ENCODE assay signal across 20 cellular contexts in genomic region chr2:71952572-71953188, GRCh38.
A peak's percentile ranks its signal among the peaks of the same experiment; 100 is the strongest.
DNase-seq lines count a peak whose midpoint lies in the region; ATAC-seq and TF ChIP-seq lines count a peak whose summit lies in the region.
"Had no signal": no experiment of that assay in that cellular context is flagged by ENCODE, and none has a peak within 500 bp of the region (broad histone marks: within the 10 kb centered on the region; RNA-seq: fewer than 3 reads in every experiment).

No MANE protein-coding gene starts in this region.

- peaks cover 3% of the 10 kb centered on the region for H3K9me3 ChIP-seq in RWPE2 (ENCODE audit: severe bottlenecking)

- intact Hi-C loops in head of caudate nucleus (cut with DNase I), result no loop called here

- no peaks in the 10 kb centered on the region for H3K36me3 ChIP-seq in RWPE2 (ENCODE audit: low read depth)
- H3K36me3 ChIP-seq: stomach had no signal

- H3K4me1 ChIP-seq in RWPE2 (ENCODE audit: insufficient read depth, poor library complexity, severe bottlenecking) (peaks cover 23% of the 10 kb centered on the region), foreskin keratinocyte (no peaks in the 10 kb centered on the region)
- H3K4me1 ChIP-seq: stomach had no signal

- ATAC-seq in RWPE2 (ENCODE audit: low read depth), result peak; percentile 68
- peak; percentile 42 for ATAC-seq in foreskin keratinocyte
- ATAC-seq in activated naive CD8-positive, alpha-beta T cell treated with anti-CD3 and anti-CD28 coated beads, Interleukin-2, amount 50 U/mL, for 24 hours, result no peak
- ATAC-seq: effector memory CD8-positive, alpha-beta T cell; sciatic nerve had no signal

- DNase-seq in GM10266 (ENCODE audit: extremely low spot score) (peak; percentile 2), RWPE2 (ENCODE audit: low spot score) (no peak), foreskin keratinocyte (peak; percentile 41 to 74), head of caudate nucleus (no peak), AG08396 (ENCODE audit: low spot score) (no peak)
- DNase-seq in activated naive CD8-positive, alpha-beta T cell treated with anti-CD3 and anti-CD28 coated beads, Interleukin-2, amount 50 U/mL, for 24 hours, result no peak
- DNase-seq: aorta; Calu3; effector memory CD8-positive, alpha-beta T cell; GF-D8; Karpas-422; NCI-H1105; NCI-H69; stimulated activated CD4-positive, alpha-beta T cell treated with anti-CD3 and anti-CD28 coated beads, Interleukin-2, amount 100 ng/mL, for 24 hours; stomach; T-helper 9 cell had no signal

- H3K27me3 ChIP-seq in RWPE2 (ENCODE audit: insufficient read depth, poor library complexity, severe bottlenecking) (no peaks in the 10 kb centered on the region), foreskin keratinocyte (no peaks in the 10 kb centered on the region)
- H3K27me3 ChIP-seq: stomach had no signal

- H3K27ac ChIP-seq in RWPE2 (ENCODE audit: poor library complexity, severe bottlenecking) (no peak overlapping the region), foreskin keratinocyte (no peak overlapping the region), skin epidermis (peak overlapping the region in 14 of 21 experiments; percentile 13 to 73 (median 46))
- H3K27ac ChIP-seq: stomach had no signal

- no peak overlapping the region for H3K27ac Mint-ChIP-seq in activated naive CD8-positive, alpha-beta T cell treated with anti-CD3 and anti-CD28 coated beads, Interleukin-2, amount 50 U/mL, for 24 hours
- H3K27ac Mint-ChIP-seq: activated T-helper 2 cell treated with anti-CD3 and anti-CD28 coated beads, Interferon-gamma antibody, Interleukin-2, Interleukin-4, amounts not matched to agents 10 μg/mL and 5 μg/mL and 100 μg/mL, durations not matched to agents 14 hours and 24 hours and 36 hours; B cell; effector memory CD8-positive, alpha-beta T cell had no signal

- no peak overlapping the region for H3K4me3 ChIP-seq in RWPE2 (ENCODE audit: severe bottlenecking)
- H3K4me3 ChIP-seq in skin epidermis, result no peak overlapping the region
- H3K4me3 ChIP-seq: stomach had no signal

- no peak overlapping the region for H3K4me3 Mint-ChIP-seq in activated naive CD8-positive, alpha-beta T cell treated with anti-CD3 and anti-CD28 coated beads, Interleukin-2, amount 50 U/mL, for 24 hours
- H3K4me3 Mint-ChIP-seq: B cell; effector memory CD8-positive, alpha-beta T cell had no signal

- H3K4me1 Mint-ChIP-seq in activated naive CD8-positive, alpha-beta T cell treated with anti-CD3 and anti-CD28 coated beads, Interleukin-2, amount 50 U/mL, for 24 hours, result no peaks in the 10 kb centered on the region
- H3K4me1 Mint-ChIP-seq: B cell had no signal

- H3K27me3 Mint-ChIP-seq in activated naive CD8-positive, alpha-beta T cell treated with anti-CD3 and anti-CD28 coated beads, Interleukin-2, amount 50 U/mL, for 24 hours, result peaks cover 2% of the 10 kb centered on the region
- H3K27me3 Mint-ChIP-seq: B cell had no signal

- TF ChIP-seq CTCF in GM10266 (IDR thresholded peaks at IDR 0.05; ENCODE audit: control insufficient read depth, insufficient read depth, low read depth, missing control alignments) (no peak), RWPE2 (IDR thresholded peaks at IDR 0.05; ENCODE audit: poor library complexity, severe bottlenecking) (no peak), foreskin keratinocyte (conservative IDR thresholded peaks at IDR 0.05) (no peak)

- H3K9me3 Mint-ChIP-seq in activated naive CD8-positive, alpha-beta T cell treated with anti-CD3 and anti-CD28 coated beads, Interleukin-2, amount 50 U/mL, for 24 hours, result peaks cover 5% of the 10 kb centered on the region

- H3K36me3 Mint-ChIP-seq in activated naive CD8-positive, alpha-beta T cell treated with anti-CD3 and anti-CD28 coated beads, Interleukin-2, amount 50 U/mL, for 24 hours (ENCODE audit: low read depth), result no peaks in the 10 kb centered on the region

Comparison
In these comparisons a context has a peak if more than half of its experiments do, and no peak if none do; other contexts are left out.
1. DNase-seq: peak in GM10266 (single experiment) and foreskin keratinocyte (2 of 2); none in RWPE2 (single experiment), head of caudate nucleus (0 of 42), AG08396 (single experiment) and activated naive CD8-positive, alpha-beta T cell treated with anti-CD3 and anti-CD28 coated beads, Interleukin-2, amount 50 U/mL, for 24 hours (single experiment).
2. H3K27ac ChIP-seq: peak in skin epidermis (14 of 21); none in RWPE2 (single experiment) and foreskin keratinocyte (single experiment).